9 cellular contexts compared by ENCODE assay signal in genomic region chrX:56233682-56234081, GRCh38. TPM values are rescaled to one million over a fixed set of nuclear protein-coding genes. Genes with fewer than 3 reads are reported as not detected.
A peak's percentile ranks its signal among the peaks of the same experiment; 100 is the strongest.
DNase-seq lines count a peak whose midpoint lies in the region; ATAC-seq and TF ChIP-seq lines count a peak whose summit lies in the region.
"Had no signal": no experiment of that assay in that cellular context is flagged by ENCODE, and none has a peak within 500 bp of the region (broad histone marks: within the 10 kb centered on the region; RNA-seq: fewer than 3 reads in every experiment).

No MANE protein-coding gene starts in this region.

- no peak for TF ChIP-seq EP300 in neural cell (conservative IDR thresholded peaks at IDR 0.05; ENCODE audit: poor library complexity, severe bottlenecking)

- no peak for TF ChIP-seq RAD21 in neural cell (conservative IDR thresholded peaks at IDR 0.05)

- H2AFZ ChIP-seq in fibroblast of lung (ENCODE audit: low read length) (peak overlapping the region; percentile 46), neural cell (ENCODE audit: low read depth, low read length) (no peak overlapping the region)

- peak overlapping the region; percentile 43 to 61 (median 48) for H3K4me3 ChIP-seq in fibroblast of lung (replicated peaks in 1 of 4; ENCODE audit: control extremely low read depth in 1 of 4, insufficient read depth in 1 of 4, low read depth in 3 of 4, low read length in 4 of 4)
- H3K4me3 ChIP-seq in neural cell (ENCODE audit: low read length) = peak overlapping the region; percentile 54
- H3K4me3 ChIP-seq: SK-N-MC had no signal

- H3K9ac ChIP-seq in fibroblast of lung (ENCODE audit: insufficient read depth, low read length) = no peak overlapping the region
- no peak overlapping the region for H3K9ac ChIP-seq in neural cell (ENCODE audit: low read length)

- H3K36me3 ChIP-seq in fibroblast of lung (ENCODE audit: control insufficient read depth, insufficient read depth, low read length) (no peaks in the 10 kb centered on the region), neural cell (ENCODE audit: insufficient read depth, low read length) (no peaks in the 10 kb centered on the region)

- H3K9me3 ChIP-seq in fibroblast of lung (ENCODE audit: control insufficient read depth, insufficient read depth, low read depth, low read length) = no peaks in the 10 kb centered on the region
- no peaks in the 10 kb centered on the region for H3K9me3 ChIP-seq in neural cell (ENCODE audit: low read length)

- ATAC-seq in GM18498 (IDR thresholded peaks at IDR 0.05; ENCODE audit: unreplicated experiment) (peak; percentile 93), GM21786 (IDR thresholded peaks at IDR 0.05; ENCODE audit: unreplicated experiment) (peak; percentile 86)

- H3F3A ChIP-seq in neural cell (ENCODE audit: insufficient read depth, low read length, poor library complexity, severe bottlenecking) = no peaks in the 10 kb centered on the region

- no peaks in the 10 kb centered on the region for H3K4me1 ChIP-seq in fibroblast of lung (ENCODE audit: control insufficient read depth, extremely low read depth, insufficient read depth, low read length)

- H4K20me1 ChIP-seq in fibroblast of lung (ENCODE audit: control insufficient read depth, extremely low read depth, insufficient read depth, low read length) = no peaks in the 10 kb centered on the region
- H4K20me1 ChIP-seq in neural cell (ENCODE audit: insufficient read depth) = no peaks in the 10 kb centered on the region

- H3K27ac ChIP-seq in fibroblast of lung (ENCODE audit: insufficient read depth, low read length) (no peak overlapping the region), neural cell (ENCODE audit: low read length) (no peak overlapping the region)
- H3K27ac ChIP-seq: SK-N-MC had no signal

- DNase-seq in OCI-M1 (lab: John Stamatoyannopoulos, UW) (peak; percentile 4), fibroblast of lung (ENCODE audit: low read depth in 2 of 2) (peak; percentile 17 to 41), NCI-H510A (lab: John Stamatoyannopoulos, UW) (no peak), GDM1 (lab: John Stamatoyannopoulos, UW) (no peak)
- DNase-seq in stimulated activated CD4-positive, alpha-beta T cell treated with anti-CD3 and anti-CD28 coated beads, Interleukin-2, amount 100 ng/mL, for 24 hours = no peak

- H3K4me2 ChIP-seq in fibroblast of lung (ENCODE audit: extremely low read depth, insufficient read depth, low read length) (peak overlapping the region; percentile 75), neural cell (ENCODE audit: low read length) (no peak overlapping the region)

- H3K9me2 ChIP-seq in neural cell (ENCODE audit: insufficient read depth, low read length) = no peaks in the 10 kb centered on the region

- H3K27me3 ChIP-seq in fibroblast of lung (ENCODE audit: control insufficient read depth, insufficient read depth, low read length) (no peaks in the 10 kb centered on the region), neural cell (ENCODE audit: insufficient read depth, low read depth, low read length) (no peaks in the 10 kb centered on the region)

- H3K79me2 ChIP-seq in fibroblast of lung (ENCODE audit: control insufficient read depth, insufficient read depth, low read length) (no peaks in the 10 kb centered on the region), neural cell (replicated peaks; ENCODE audit: insufficient read depth, low read length) (no peaks in the 10 kb centered on the region)

- TF ChIP-seq CTCF in fibroblast of lung (conservative IDR thresholded peaks at IDR 0.05 in 1 of 2, IDR thresholded peaks at IDR 0.05 in 1 of 2; ENCODE audit: low read depth in 1 of 2, low read length in 2 of 2) (no peak), neural cell (IDR thresholded peaks at IDR 0.05; ENCODE audit: poor library complexity, severe bottlenecking) (no peak)

TF ChIP-seq in neural cell, 6 proteins besides CTCF, POLR2A, EP300 and RAD21:
- TF ChIP-seq TAF1 (IDR thresholded peaks at IDR 0.05; ENCODE audit: low read depth) (no peak), SMC3 (conservative IDR thresholded peaks at IDR 0.05; ENCODE audit: poor library complexity) (no peak), MXI1 (conservative IDR thresholded peaks at IDR 0.05; ENCODE audit: poor library complexity, severe bottlenecking) (no peak), REST (IDR thresholded peaks at IDR 0.05; ENCODE audit: borderline replicate concordance) (no peak)

RNA-seq across cellular contexts. Expression of gene KLF8, which starts 1.5 kb away (rescaled TPM):
- total RNA-seq in fibroblast of lung = 1.0 and 3.0 TPM in 2 replicates
- polyA plus RNA-seq in fibroblast of lung = 3.4 and 4.8 TPM in 2 replicates
- 1.4 and 2.3 TPM in 2 replicates for polyA plus RNA-seq in fibroblast of lung (2012)
- 0.79 and 5.3 TPM in 2 replicates for polyA minus RNA-seq in fibroblast of lung (ENCODE audit: low replicate concordance)
- polyA plus RNA-seq in neural cell = 1.8 and 4.1 TPM in 2 replicates
- 6.6 and 9.0 TPM in 2 replicates for polyA minus RNA-seq in neural cell

Comparison
In these comparisons a context has a peak if more than half of its experiments do, and no peak if none do; other contexts are left out.
1. DNase-seq: peak in OCI-M1 (single experiment) and fibroblast of lung (2 of 2); none in stimulated activated CD4-positive, alpha-beta T cell treated with anti-CD3 and anti-CD28 coated beads, Interleukin-2, amount 100 ng/mL, for 24 hours (0 of 2), NCI-H510A (single experiment) and GDM1 (single experiment).